In genomic region chr1:20474333-20474975, GRCh38 we compare ENCODE assay signal across 33 cellular contexts. TPM values are rescaled to one million over a fixed set of nuclear protein-coding genes. Genes with fewer than 3 reads are reported as not detected.
DNase-seq lines count a peak whose midpoint lies in the region; ATAC-seq, FAIRE-seq and TF ChIP-seq lines count a peak whose summit lies in the region.
"Had no signal": no experiment of that assay in that cellular context is flagged by ENCODE, and none has a peak within 500 bp of the region (broad histone marks: within the 10 kb centered on the region; RNA-seq: fewer than 3 reads in every experiment).

No MANE protein-coding gene starts in this region.

- TF ChIP-seq EP300 in HepG2 (IDR thresholded peaks at IDR 0.05; ENCODE audit: low read depth in 2 of 2, low read length in 2 of 2) = no peak
- TF ChIP-seq EP300 in HepG2 (CRISPR knock-in tag; IDR thresholded peaks at IDR 0.05; ENCODE audit: borderline replicate concordance) = no peak

- H3K9me3 Mint-ChIP-seq in neural progenitor cell = no peaks in the 10 kb centered on the region
- H3K9me3 Mint-ChIP-seq: activated CD4-positive, alpha-beta T cell treated with anti-CD3 and anti-CD28 coated beads, Interleukin-2, amount 10 ng/mL, durations not matched to agents 24 days and 14 days; dendritic cell treated with granulocyte-macrophage colony-stimulating factor and Interleukin-4, amounts not matched to agents 40 ng/mL and 50 ng/mL, for 4 days; endodermal cell; memory B cell; stimulated activated naive B cell treated with anti-CD40 and anti-IgM and Interleukin-4, amounts not matched to agents 10 μg/mL and 1 μg/mL and 100 μg/mL, for 72 hours had no signal

- no TSS peak for BruUV-seq in HepG2 (replicated peaks; lab: Mats Ljungman, UMichigan)

- no peaks in the 10 kb centered on the region for H3K36me3 Mint-ChIP-seq in neural progenitor cell
- H3K36me3 Mint-ChIP-seq: IgD-negative memory B cell; memory B cell; stimulated activated naive B cell treated with anti-CD40 and anti-IgM and Interleukin-4, amounts not matched to agents 10 μg/mL and 1 μg/mL and 100 μg/mL, for 72 hours had no signal

- POLR2A ChIA-PET in HepG2 (lab: Yijun Ruan, JAX) = interaction anchor here (0.7 to 2.3 kb wide), 3 partner anchors 9 to 18 kb away, joined by 3 to 11 read pairs (median 9); partner anchors contain the start of gene CAMK2N1

- CTCF ChIA-PET in HepG2 (lab: Yijun Ruan, JAX; ENCODE audit: low intra/inter-chr PET ratio, low total read pairs) = no interaction called here

- H3K4me1 Mint-ChIP-seq in neural progenitor cell = peaks cover 45% of the 10 kb centered on the region
- H3K4me1 Mint-ChIP-seq: activated CD4-positive, alpha-beta T cell treated with anti-CD3 and anti-CD28 coated beads, Interleukin-2, amount 10 ng/mL, durations not matched to agents 24 days and 14 days had no signal

- ATAC-seq in HepG2 = peak; percentile 22
- no peak for ATAC-seq in right lobe of liver
- ATAC-seq: HCT116; left lung; Panc1; stimulated activated naive B cell treated with anti-CD40 and anti-IgM and Interleukin-4, amounts not matched to agents 10 μg/mL and 1 μg/mL and 100 μg/mL, for 72 hours had no signal

- in situ Hi-C loops in HepG2 (cut with HindIII; ENCODE audit: extremely low pct_ligation_motif_present, low pct_unique_long_range_greater_than_20kb) = no loop called here

- FAIRE-seq in HepG2 (lab: Jason Lieb, UNC) = no peak
- no peak for FAIRE-seq in HTR-8/SVneo (lab: Jason Lieb, UNC)
- FAIRE-seq: astrocyte, islet of Langerhans had no signal

- TF ChIP-seq POLR2A in HepG2 (IDR thresholded peaks at IDR 0.05; ENCODE audit: insufficient read depth in 1 of 2, low read depth in 2 of 2, low read length in 2 of 2) (no peak), right lobe of liver (IDR thresholded peaks at IDR 0.05) (no peak)

- DNase-seq in HepG2 (ENCODE audit: low spot score) = no peak
- DNase-seq in right lobe of liver = no peak
- peak; percentile 35 for DNase-seq in fibroblast of peridontal ligament (ENCODE audit: extremely low read depth)
- no peak for DNase-seq in neural progenitor cell (ENCODE audit: low spot score)
- no peak for DNase-seq in NCI-H69 (lab: John Stamatoyannopoulos, UW)
- DNase-seq in globus pallidus (ENCODE audit: low spot score) = no peak
- no peak for DNase-seq in NCI-H2196 treated with DMSO at 0.1 percent for 48 hours (lab: John Stamatoyannopoulos, UW; ENCODE audit: unreplicated experiment)
- no peak for DNase-seq in HTR-8/SVneo (ENCODE audit: insufficient read length, low spot score)
- DNase-seq: activated CD4-positive, alpha-beta T cell treated with anti-CD3 and anti-CD28 coated beads, Interleukin-2, amount 10 ng/mL, durations not matched to agents 24 days and 14 days; activated gamma-delta T cell; activated T-cell treated with anti-CD3 and anti-CD28 coated beads, Interleukin-2, amount 50 U/mL, for 1 hour; DND-41; endodermal cell; left lung; MV-4-11; NCI-H1436 treated with DMSO at 0.1 percent for 48 hours; NCI-H2081 treated with DMSO at 0.1 percent for 48 hours; NCI-H226; SIG-M5; stimulated activated naive B cell treated with anti-CD40 and anti-IgM and Interleukin-4, amounts not matched to agents 10 μg/mL and 1 μg/mL and 100 μg/mL, for 72 hours; T-helper 9 cell; WERI-Rb-1 had no signal

- H3K27ac Mint-ChIP-seq in neural progenitor cell = peak overlapping the region; percentile 11
- H3K27ac Mint-ChIP-seq: activated CD4-positive, alpha-beta T cell treated with anti-CD3 and anti-CD28 coated beads, Interleukin-2, amount 10 ng/mL, durations not matched to agents 24 days and 14 days; dendritic cell treated with granulocyte-macrophage colony-stimulating factor and Interleukin-4, amounts not matched to agents 40 ng/mL and 50 ng/mL, for 4 days; endodermal cell; IgD-negative memory B cell; memory B cell; stimulated activated naive B cell treated with anti-CD40 and anti-IgM and Interleukin-4, amounts not matched to agents 10 μg/mL and 1 μg/mL and 100 μg/mL, for 72 hours had no signal

- H3K9me3 ChIP-seq in HepG2 (ENCODE audit: low read length) (no peaks in the 10 kb centered on the region), right lobe of liver (no peaks in the 10 kb centered on the region), neural progenitor cell (ENCODE audit: low read depth) (no peaks in the 10 kb centered on the region)
- H3K9me3 ChIP-seq: esophagus muscularis mucosa, left lung, suprapubic skin had no signal

- TF ChIP-seq CTCF in HepG2 (CRISPR knock-in tag; IDR thresholded peaks at IDR 0.05) (no peak), right lobe of liver (IDR thresholded peaks at IDR 0.05) (no peak), neural progenitor cell (IDR thresholded peaks at IDR 0.05) (no peak)

- no peaks in the 10 kb centered on the region for H3K36me3 ChIP-seq in HepG2 (replicated peaks in 1 of 2; ENCODE audit: control insufficient read depth in 1 of 2, insufficient read depth in 2 of 2, low read length in 2 of 2)
- no peaks in the 10 kb centered on the region for H3K36me3 ChIP-seq in right lobe of liver
- H3K36me3 ChIP-seq in neural progenitor cell = no peaks in the 10 kb centered on the region
- H3K36me3 ChIP-seq: esophagus muscularis mucosa, left lung, suprapubic skin, WERI-Rb-1 had no signal

- H3K4me1 ChIP-seq in HepG2 (ENCODE audit: insufficient read depth, low read length) (peaks cover 76% of the 10 kb centered on the region), right lobe of liver (peaks cover 3 to 44% (median 21%) of the 10 kb centered on the region in 4 donors), neural progenitor cell (peaks cover 10% of the 10 kb centered on the region)

- peak overlapping the region; percentile 81 for H3K4me2 ChIP-seq in HepG2 (ENCODE audit: low read depth, low read length)
- H3K4me2 ChIP-seq in neural progenitor cell = no peak overlapping the region

- WGBS in HepG2 (ENCODE audit: low lambda C conversion rate) = 35% methylated on average over 1 of the region's 2 CpGs
- WGBS in right lobe of liver (ENCODE audit: insufficient coverage, low coverage, low lambda C conversion rate, missing lambda C conversion rate) = 60% methylated on average over 1 of the region's 2 CpGs

- intact Hi-C loops in HepG2 (cut with micrococcal nuclease; ENCODE audit: unreplicated experiment) = no loop called here
- intact Hi-C loops in right lobe of liver (cut with DNase I) = no loop called here

- H3K27me3 ChIP-seq in HepG2 (ENCODE audit: control insufficient read depth in 1 of 2, insufficient read depth in 2 of 2, low read length in 2 of 2) = no peaks in the 10 kb centered on the region
- no peaks in the 10 kb centered on the region for H3K27me3 ChIP-seq in right lobe of liver
- peaks cover 67% of the 10 kb centered on the region for H3K27me3 ChIP-seq in neural progenitor cell

- H3K4me3 Mint-ChIP-seq in neural progenitor cell = peak overlapping the region; percentile 12
- H3K4me3 Mint-ChIP-seq: activated CD4-positive, alpha-beta T cell treated with anti-CD3 and anti-CD28 coated beads, Interleukin-2, amount 10 ng/mL, durations not matched to agents 24 days and 14 days; dendritic cell treated with granulocyte-macrophage colony-stimulating factor and Interleukin-4, amounts not matched to agents 40 ng/mL and 50 ng/mL, for 4 days; endodermal cell; memory B cell; stimulated activated naive B cell treated with anti-CD40 and anti-IgM and Interleukin-4, amounts not matched to agents 10 μg/mL and 1 μg/mL and 100 μg/mL, for 72 hours had no signal

- TF ChIP-seq RAD21 in HepG2 (CRISPR knock-in tag; IDR thresholded peaks at IDR 0.05) = no peak

- peak overlapping the region; percentile 61 for H3K27ac ChIP-seq in HepG2 (ENCODE audit: extremely low read length, insufficient read depth, low read length)
- H3K27ac ChIP-seq in right lobe of liver = no peak overlapping the region
- H3K27ac ChIP-seq in neural progenitor cell = no peak overlapping the region
- H3K27ac ChIP-seq: 22Rv1, esophagus muscularis mucosa, left lung, skin epidermis, suprapubic skin, WERI-Rb-1 had no signal

- no peak overlapping the region for H2AFZ ChIP-seq in HepG2 (ENCODE audit: low read length)
- H2AFZ ChIP-seq in neural progenitor cell (replicated peaks) = no peak overlapping the region

- 0 out of 6 replicates have a peak overlapping the region, but pooled peaks of 1 of the 3 experiments have one; percentile 7 for H3K4me3 ChIP-seq in HepG2 (replicated peaks in 1 of 3; ENCODE audit: insufficient read depth in 1 of 3, low read depth in 2 of 3, low read length in 3 of 3)
- no peak overlapping the region for H3K4me3 ChIP-seq in right lobe of liver
- no peak overlapping the region for H3K4me3 ChIP-seq in neural progenitor cell
- H3K4me3 ChIP-seq: esophagus muscularis mucosa, left lung, skin epidermis, suprapubic skin had no signal

- H3K9ac ChIP-seq in HepG2 (ENCODE audit: insufficient read depth, low read depth, low read length) (0 out of 2 replicates have a peak overlapping the region, but pooled peaks have one; percentile 40), neural progenitor cell (no peak overlapping the region)

- no peaks in the 10 kb centered on the region for H3F3A ChIP-seq in neural progenitor cell (ENCODE audit: low read depth)

- H3K27me3 Mint-ChIP-seq in neural progenitor cell (ENCODE audit: insufficient read depth, low read depth) = peaks cover 17% of the 10 kb centered on the region

- H4K20me1 ChIP-seq in HepG2 (ENCODE audit: insufficient read depth, low read length) (no peaks in the 10 kb centered on the region), neural progenitor cell (ENCODE audit: low read depth) (no peaks in the 10 kb centered on the region)

- H3K79me2 ChIP-seq in HepG2 (ENCODE audit: insufficient read depth, low read length) = peaks cover 21% of the 10 kb centered on the region
- no peaks in the 10 kb centered on the region for H3K79me2 ChIP-seq in neural progenitor cell (ENCODE audit: low read depth)

RNA-seq across cellular contexts. Expression of gene CAMK2N1, which starts 11.6 kb away (rescaled TPM):
- total RNA-seq in HepG2 (2016; rRNA removed; fragmentation: Illumina TruSeq; extraction: Trizol) (38.6 and 44.3 TPM in 2 replicates), right lobe of liver (10 to 100 TPM; 10.4 to 30.2 (median 20.1) TPM), neural progenitor cell (ENCODE audit: low replicate concordance) (6.0 and 11.4 TPM in 2 replicates)
- total RNA-seq in HepG2 (2016; cell fraction: cytosol; rRNA removed; fragmentation: Illumina TruSeq; extraction: Trizol; ENCODE audit: low read depth) = 53.6 and 65.2 TPM in 2 replicates
- 39.6 and 42.8 TPM in 2 replicates for total RNA-seq in HepG2 (2016; cell fraction: insoluble cytoplasmic fraction; rRNA removed; fragmentation: Illumina TruSeq; extraction: Trizol)
- 110 and 117 TPM in 2 replicates for total RNA-seq in HepG2 (2016; cell fraction: membrane; rRNA removed; fragmentation: Illumina TruSeq; extraction: Trizol)
- total RNA-seq in HepG2 (2016; cell fraction: nucleus; rRNA removed; fragmentation: Illumina TruSeq; extraction: Trizol) = 21.4 and 29.3 TPM in 2 replicates
- polyA plus RNA-seq in HepG2 (2011; rRNA removed) = 32.7 and 38.0 TPM in 2 replicates
- polyA plus RNA-seq in HepG2 (2011; cell fraction: cytosol; rRNA removed) = 27.0 and 40.8 TPM in 2 replicates
- 23.2 and 28.1 TPM in 2 replicates for polyA plus RNA-seq in HepG2 (2011; cell fraction: nucleus; rRNA removed)
- 108 and 112 TPM in 2 replicates for polyA plus RNA-seq in HepG2 (2012)
- 238 and 250 TPM in 2 replicates for polyA plus RNA-seq in HepG2 (2016; cell fraction: cytosol; fragmentation: Illumina TruSeq; extraction: Trizol; ENCODE audit: low read depth)
- polyA plus RNA-seq in HepG2 (2016; cell fraction: insoluble cytoplasmic fraction; fragmentation: Illumina TruSeq; extraction: Trizol; ENCODE audit: low read depth) = 120 and 152 TPM in 2 replicates
- 340 and 368 TPM in 2 replicates for polyA plus RNA-seq in HepG2 (2016; cell fraction: membrane; fragmentation: Illumina TruSeq; extraction: Trizol; ENCODE audit: low read depth)
- polyA plus RNA-seq in HepG2 (2016; cell fraction: nucleus; fragmentation: Illumina TruSeq; extraction: Trizol; ENCODE audit: insufficient read depth, low read depth) = 110 and 112 TPM in 2 replicates
- polyA minus RNA-seq in HepG2 (2011; rRNA and poly(A)+ RNA removed; ENCODE audit: low replicate concordance) = 0.12 and 20.9 TPM in 2 replicates
- 34.7 and 39.2 TPM in 2 replicates for polyA minus RNA-seq in HepG2 (2011; cell fraction: cytosol; rRNA and poly(A)+ RNA removed)
- polyA minus RNA-seq in HepG2 (2011; cell fraction: nucleus; rRNA and poly(A)+ RNA removed) = 19.4 and 21.5 TPM in 2 replicates

RNA-seq across cellular contexts. Expression of gene MUL1, which starts 33.5 kb away (rescaled TPM):
- total RNA-seq in HepG2 (2016; rRNA removed; fragmentation: Illumina TruSeq; extraction: Trizol) = 13.5 and 26.5 TPM in 2 replicates
- total RNA-seq in HepG2 (2016; cell fraction: cytosol; rRNA removed; fragmentation: Illumina TruSeq; extraction: Trizol; ENCODE audit: low read depth) = 3.2 TPM in 2 replicates
- 14.3 and 26.3 TPM in 2 replicates for total RNA-seq in HepG2 (2016; cell fraction: insoluble cytoplasmic fraction; rRNA removed; fragmentation: Illumina TruSeq; extraction: Trizol)
- 8.5 and 8.6 TPM in 2 replicates for total RNA-seq in HepG2 (2016; cell fraction: membrane; rRNA removed; fragmentation: Illumina TruSeq; extraction: Trizol)
- 23.1 and 27.3 TPM in 2 replicates for total RNA-seq in HepG2 (2016; cell fraction: nucleus; rRNA removed; fragmentation: Illumina TruSeq; extraction: Trizol)
- polyA plus RNA-seq in HepG2 (2011; rRNA removed) = 21.5 and 27.5 TPM in 2 replicates
- polyA plus RNA-seq in HepG2 (2011; cell fraction: cytosol; rRNA removed) = 23.9 and 24.3 TPM in 2 replicates
- 10.0 and 11.8 TPM in 2 replicates for polyA plus RNA-seq in HepG2 (2011; cell fraction: nucleus; rRNA removed)
- 14.9 and 20.0 TPM in 2 replicates for polyA plus RNA-seq in HepG2 (2012)
- 2.4 and 2.6 TPM in 2 replicates for polyA plus RNA-seq in HepG2 (2016; cell fraction: cytosol; fragmentation: Illumina TruSeq; extraction: Trizol; ENCODE audit: low read depth)
- polyA plus RNA-seq in HepG2 (2016; cell fraction: insoluble cytoplasmic fraction; fragmentation: Illumina TruSeq; extraction: Trizol; ENCODE audit: low read depth) = 11.3 and 11.9 TPM in 2 replicates
- 4.4 and 5.3 TPM in 2 replicates for polyA plus RNA-seq in HepG2 (2016; cell fraction: membrane; fragmentation: Illumina TruSeq; extraction: Trizol; ENCODE audit: low read depth)
- 30.1 and 33.2 TPM in 2 replicates for polyA plus RNA-seq in HepG2 (2016; cell fraction: nucleus; fragmentation: Illumina TruSeq; extraction: Trizol; ENCODE audit: insufficient read depth, low read depth)
- polyA minus RNA-seq in HepG2 (2011; rRNA and poly(A)+ RNA removed; ENCODE audit: low replicate concordance) = 40.2 and 48.7 TPM in 2 replicates
- polyA minus RNA-seq in HepG2 (2011; cell fraction: cytosol; rRNA and poly(A)+ RNA removed) = 14.6 and 15.2 TPM in 2 replicates
- polyA minus RNA-seq in HepG2 (2011; cell fraction: nucleus; rRNA and poly(A)+ RNA removed) = 14.5 TPM in 2 replicates
- 10 to 100 TPM; 14.4 to 33.6 (median 16.7) TPM for total RNA-seq in right lobe of liver
- 6.7 and 18.9 TPM in 2 replicates for total RNA-seq in neural progenitor cell (ENCODE audit: low replicate concordance)
